In genomic region chr19:32017341-32017948, GRCh38 we compare ENCODE assay signal across 31 cellular contexts.
DNase-seq lines count a peak whose midpoint lies in the region; TF ChIP-seq lines count a peak whose summit lies in the region.
"Had no signal": no experiment of that assay in that cellular context is flagged by ENCODE, and none has a peak within 500 bp of the region (broad histone marks: within the 10 kb centered on the region; RNA-seq: fewer than 3 reads in every experiment).

No MANE protein-coding gene starts in this region.

- no peaks in the 10 kb centered on the region for H3F3A ChIP-seq in smooth muscle cell (ENCODE audit: low read depth)

- H3K4me2 ChIP-seq in smooth muscle cell: peak overlapping the region; percentile 6

- DNase-seq in H4 (ENCODE audit: low spot score): peak; percentile 57
- DNase-seq in astrocyte of the hippocampus (ENCODE audit: low read depth, low spot score): peak; percentile 31
- peak; percentile 44 for DNase-seq in left kidney (ENCODE audit: low read depth, low spot score)
- DNase-seq in smooth muscle cell (lab: John Stamatoyannopoulos, UW; ENCODE audit: unreplicated experiment): no peak
- no peak for DNase-seq in activated T-cell treated with anti-CD3 and anti-CD28 coated beads, Interleukin-2, amount 50 U/mL, for 24 hours
- no peak for DNase-seq in NCI-H2196 treated with DMSO at 0.1 percent for 48 hours (lab: John Stamatoyannopoulos, UW; ENCODE audit: unreplicated experiment)
- no peak for DNase-seq in NCI-H2029 (lab: John Stamatoyannopoulos, UW)
- DNase-seq: activated CD4-positive, alpha-beta memory T cell treated with anti-CD3 and anti-CD28 coated beads, Interleukin-2, amount 10 ng/mL, durations not matched to agents 7 days and 5 days; activated CD4-positive, CD25-positive, alpha-beta regulatory T cell treated with anti-CD3 and anti-CD28 coated beads, Interleukin-2, amount 50 U/mL, for 72 hours; activated naive CD4-positive, alpha-beta T cell treated with anti-CD3 and anti-CD28 coated beads, Interleukin-2, amount 50 U/mL, for 16 hours; amniotic stem cell; effector CD4-positive, alpha-beta T cell; islet precursor cell; KG1; MM.1S; naive B cell; NCI-H2081; NCI-H226; NCI-H526 treated with DMSO at 0.1 percent for 48 hours; NK-92 treated with Interleukin-12 subunit alpha and Interleukin-12 subunit beta, amount 100 ng/mL, for 24 hours; nucleus accumbens; psoas muscle; SHP77; stimulated activated naive CD8-positive, alpha-beta T cell treated with anti-CD3 and anti-CD28 coated beads, Interleukin-15, Interleukin-2, amounts not matched to agents 100 U/mL and 50 U/mL, for 24 hours; testis had no signal

- no peaks in the 10 kb centered on the region for H3K36me3 Mint-ChIP-seq in activated T-cell treated with anti-CD3 and anti-CD28 coated beads, Interleukin-2, amount 50 U/mL, for 24 hours (ENCODE audit: low read depth)

- H3K27me3 Mint-ChIP-seq in activated T-cell treated with anti-CD3 and anti-CD28 coated beads, Interleukin-2, amount 50 U/mL, for 24 hours: no peaks in the 10 kb centered on the region
- H3K27me3 Mint-ChIP-seq: activated CD4-positive, alpha-beta memory T cell treated with anti-CD3 and anti-CD28 coated beads, Interleukin-2, amount 10 ng/mL, durations not matched to agents 7 days and 5 days; naive B cell had no signal

- H3K4me1 Mint-ChIP-seq in activated T-cell treated with anti-CD3 and anti-CD28 coated beads, Interleukin-2, amount 50 U/mL, for 24 hours (ENCODE audit: low read depth): no peaks in the 10 kb centered on the region
- H3K4me1 Mint-ChIP-seq: activated CD4-positive, alpha-beta memory T cell treated with anti-CD3 and anti-CD28 coated beads, Interleukin-2, amount 10 ng/mL, durations not matched to agents 7 days and 5 days; naive B cell had no signal

- H3K9me3 ChIP-seq in smooth muscle cell (replicated peaks; ENCODE audit: low read depth): no peaks in the 10 kb centered on the region
- H3K9me3 ChIP-seq: psoas muscle, testis had no signal

- no peaks in the 10 kb centered on the region for H3K27me3 ChIP-seq in smooth muscle cell (ENCODE audit: low read depth)
- H3K27me3 ChIP-seq: cardiac muscle cell, foreskin keratinocyte, testis had no signal

- H3K4me3 ChIP-seq in smooth muscle cell: no peak overlapping the region
- H3K4me3 ChIP-seq: cardiac muscle cell, GM12878, psoas muscle, skin epidermis, testis had no signal

- peak overlapping the region; percentile 32 for H3K9ac ChIP-seq in smooth muscle cell (ENCODE audit: low read depth)

- no peak for TF ChIP-seq CTCF in smooth muscle cell (IDR thresholded peaks at IDR 0.05; ENCODE audit: borderline replicate concordance, insufficient read depth, poor library complexity, severe bottlenecking)

- H3K36me3 ChIP-seq in smooth muscle cell (ENCODE audit: low read depth): no peaks in the 10 kb centered on the region
- H3K36me3 ChIP-seq: cardiac muscle cell had no signal

- 74% methylated on average over 8 of the region's 8 CpGs for WGBS in smooth muscle cell (ENCODE audit: low lambda C conversion rate)

- no peaks in the 10 kb centered on the region for H3K4me1 ChIP-seq in smooth muscle cell (ENCODE audit: low read depth)
- H3K4me1 ChIP-seq: foreskin keratinocyte, psoas muscle had no signal

- H3K9me3 Mint-ChIP-seq in activated T-cell treated with anti-CD3 and anti-CD28 coated beads, Interleukin-2, amount 50 U/mL, for 24 hours: peaks cover 5% of the 10 kb centered on the region
- H3K9me3 Mint-ChIP-seq: T-helper 2 cell treated with Interferon-gamma antibody and Interleukin-4, amounts not matched to agents 5 μg/mL and 100 μg/mL, for 36 hours had no signal

- H3K79me2 ChIP-seq in smooth muscle cell (ENCODE audit: low read depth): no peaks in the 10 kb centered on the region

- no peaks in the 10 kb centered on the region for H4K20me1 ChIP-seq in smooth muscle cell (ENCODE audit: low read depth)

- H2AFZ ChIP-seq in smooth muscle cell (ENCODE audit: low read depth): no peak overlapping the region

- H3K27ac Mint-ChIP-seq in activated T-cell treated with anti-CD3 and anti-CD28 coated beads, Interleukin-2, amount 50 U/mL, for 24 hours: no peak overlapping the region
- H3K27ac Mint-ChIP-seq: activated CD4-positive, alpha-beta memory T cell treated with anti-CD3 and anti-CD28 coated beads, Interleukin-2, amount 10 ng/mL, durations not matched to agents 7 days and 5 days; activated T-helper 2 cell treated with anti-CD3 and anti-CD28 coated beads, Interferon-gamma antibody, Interleukin-2, Interleukin-4, amounts not matched to agents 10 μg/mL and 5 μg/mL and 100 μg/mL, durations not matched to agents 14 hours and 24 hours and 36 hours; naive B cell; T-helper 2 cell treated with Interferon-gamma antibody and Interleukin-4, amounts not matched to agents 5 μg/mL and 100 μg/mL, for 36 hours had no signal

- H3K27ac ChIP-seq in smooth muscle cell (ENCODE audit: low read depth): peak overlapping the region; percentile 78
- H3K27ac ChIP-seq: cardiac muscle cell, foreskin keratinocyte, psoas muscle, testis had no signal

- no peak overlapping the region for H3K4me3 Mint-ChIP-seq in activated T-cell treated with anti-CD3 and anti-CD28 coated beads, Interleukin-2, amount 50 U/mL, for 24 hours
- H3K4me3 Mint-ChIP-seq: activated CD4-positive, alpha-beta memory T cell treated with anti-CD3 and anti-CD28 coated beads, Interleukin-2, amount 10 ng/mL, durations not matched to agents 7 days and 5 days; T-helper 2 cell treated with Interferon-gamma antibody and Interleukin-4, amounts not matched to agents 5 μg/mL and 100 μg/mL, for 36 hours had no signal

Comparison
In these comparisons a context has a peak if more than half of its experiments do, and no peak if none do; other contexts are left out.
1. DNase-seq: peak in H4 (single experiment), astrocyte of the hippocampus (single experiment) and left kidney (single experiment); none in smooth muscle cell (single experiment), activated T-cell treated with anti-CD3 and anti-CD28 coated beads, Interleukin-2, amount 50 U/mL, for 24 hours (single experiment), NCI-H2196 treated with DMSO at 0.1 percent for 48 hours (single experiment) and NCI-H2029 (single experiment).